ENCODE assay signal across 14 cellular contexts in the genomic region with DNA sequence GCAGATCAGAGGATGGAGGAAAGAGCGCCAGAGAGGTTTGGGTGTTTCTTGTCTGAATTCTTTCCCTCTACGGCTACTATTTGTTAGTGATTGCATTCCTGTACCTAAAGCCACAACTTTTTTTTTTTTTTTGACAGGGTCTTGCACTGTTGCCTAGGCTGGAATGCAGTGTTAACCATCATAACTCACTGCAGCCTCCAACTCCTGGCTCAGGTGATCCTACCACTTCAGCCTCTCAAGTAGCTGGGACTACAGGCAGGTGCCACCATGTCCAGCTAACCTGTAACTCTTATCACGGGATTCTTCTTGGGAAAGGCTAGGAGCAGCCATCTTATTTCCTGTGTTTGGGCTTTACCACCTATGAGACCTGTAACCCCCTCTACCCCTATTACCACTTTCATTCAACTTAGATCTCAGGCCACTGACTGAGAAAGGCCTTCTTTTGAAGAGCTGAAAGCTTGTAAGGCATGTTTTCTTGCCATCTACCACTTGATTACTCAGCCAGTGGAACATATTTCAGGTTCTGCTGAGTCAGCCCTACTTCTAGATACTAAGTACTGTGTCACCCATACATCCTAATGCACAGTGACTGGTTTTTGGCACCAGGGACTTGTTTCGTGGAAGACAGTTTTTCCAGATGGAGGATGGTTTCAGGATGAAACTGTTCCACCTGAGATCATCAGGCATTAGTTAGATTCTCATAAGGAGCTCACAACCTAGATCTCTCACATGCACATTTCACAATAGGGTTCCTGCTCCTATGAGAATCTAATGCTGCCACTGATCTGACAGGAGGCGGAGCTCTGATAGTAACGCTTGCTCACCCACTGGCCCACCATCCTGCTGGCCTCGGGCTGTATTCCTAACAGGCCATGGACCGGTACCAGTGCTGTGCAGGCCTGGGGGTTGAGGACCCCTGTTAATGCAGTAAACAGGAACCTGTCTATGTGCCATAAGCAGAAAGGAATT. TPM values are rescaled to one million over a fixed set of nuclear protein-coding genes. Genes with fewer than 3 reads are reported as not detected.
DNase-seq lines count a peak whose midpoint lies in the region; ATAC-seq and TF ChIP-seq lines count a peak whose summit lies in the region.
"Had no signal": no experiment of that assay in that cellular context is flagged by ENCODE, and none has a peak within 500 bp of the region (broad histone marks: within the 10 kb centered on the region; RNA-seq: fewer than 3 reads in every experiment).

No MANE protein-coding gene starts in this region.

- TF ChIP-seq CTCF in tibial artery (IDR thresholded peaks at IDR 0.05) = no peak

- no peaks in the 10 kb centered on the region for H3K27me3 Mint-ChIP-seq in T-helper 1 cell treated with Interleukin-12 subunit alpha and Interleukin-12 subunit beta and Interleukin-4 antibody, amounts not matched to agents 30 μg/mL and 1 μg/mL, for 36 hours (ENCODE audit: low read depth)
- no peaks in the 10 kb centered on the region for H3K27me3 Mint-ChIP-seq in effector memory CD8-positive, alpha-beta T cell

- no peaks in the 10 kb centered on the region for H3K9me3 ChIP-seq in esophagus (ENCODE audit: control insufficient read depth in 2 of 2, insufficient read depth in 1 of 2, low read depth in 1 of 2, low read length in 1 of 2)
- H3K9me3 ChIP-seq in tibial artery = no peaks in the 10 kb centered on the region
- H3K9me3 ChIP-seq: gastroesophageal sphincter had no signal

- ATAC-seq in effector memory CD8-positive, alpha-beta T cell (replicated peaks) = no peak
- no peak for ATAC-seq in GM19467 (IDR thresholded peaks at IDR 0.05; ENCODE audit: unreplicated experiment)
- ATAC-seq: CD8-positive, alpha-beta T cell; gastroesophageal sphincter; GM12878 had no signal

- no peaks in the 10 kb centered on the region for H3K9me3 Mint-ChIP-seq in T-helper 1 cell treated with Interleukin-12 subunit alpha and Interleukin-12 subunit beta and Interleukin-4 antibody, amounts not matched to agents 30 μg/mL and 1 μg/mL, for 36 hours
- H3K9me3 Mint-ChIP-seq in effector memory CD8-positive, alpha-beta T cell = no peaks in the 10 kb centered on the region
- H3K9me3 Mint-ChIP-seq: CD8-positive, alpha-beta T cell had no signal

- WGBS in esophagus, 2 donors = 88 to 89% methylated on average over 8 of the region's 8 CpGs

- H3K4me3 Mint-ChIP-seq in T-helper 1 cell treated with Interleukin-12 subunit alpha and Interleukin-12 subunit beta and Interleukin-4 antibody, amounts not matched to agents 30 μg/mL and 1 μg/mL, for 36 hours = no peak overlapping the region
- no peak overlapping the region for H3K4me3 Mint-ChIP-seq in effector memory CD8-positive, alpha-beta T cell
- H3K4me3 Mint-ChIP-seq: CD8-positive, alpha-beta T cell had no signal

- peak overlapping the region; percentile 25 to 34 for H3K27ac ChIP-seq in esophagus (ENCODE audit: low read depth in 2 of 2, low read length in 1 of 2)
- H3K27ac ChIP-seq in tibial artery = peak overlapping the region; percentile 40 to 46
- H3K27ac ChIP-seq in substantia nigra (ENCODE audit: low read depth, low read length, poor library complexity, severe bottlenecking) = no peak overlapping the region
- H3K27ac ChIP-seq: WERI-Rb-1 had no signal

- intact Hi-C loops in tibial artery (cut with DNase I; ENCODE audit: low total_unique reads) = loop anchor here (5.0 kb wide), 1 partner anchor 248 kb away; a partner anchor contains a TSS

- H3K36me3 ChIP-seq in esophagus (ENCODE audit: control insufficient read depth in 2 of 2, insufficient read depth in 2 of 2, low read length in 1 of 2) (peaks cover 0 to 4% of the 10 kb centered on the region in 2 donors), tibial artery (peaks cover 0 to 9% (median 6%) of the 10 kb centered on the region in 3 donors)

- peak overlapping the region; percentile 31 for H3K27ac Mint-ChIP-seq in T-helper 1 cell treated with Interleukin-12 subunit alpha and Interleukin-12 subunit beta and Interleukin-4 antibody, amounts not matched to agents 30 μg/mL and 1 μg/mL, for 36 hours
- H3K27ac Mint-ChIP-seq in effector memory CD8-positive, alpha-beta T cell = peak overlapping the region in 1 of 2 donors; percentile 39
- H3K27ac Mint-ChIP-seq: CD8-positive, alpha-beta T cell had no signal

- H3K27me3 ChIP-seq in esophagus (ENCODE audit: control insufficient read depth in 1 of 2, insufficient read depth in 2 of 2, low read length in 2 of 2) (no peaks in the 10 kb centered on the region), tibial artery (no peaks in the 10 kb centered on the region)
- H3K27me3 ChIP-seq: gastroesophageal sphincter had no signal

- no peak overlapping the region for H3K4me3 ChIP-seq in esophagus (ENCODE audit: low read depth in 1 of 2, low read length in 2 of 2)
- H3K4me3 ChIP-seq in tibial artery = no peak overlapping the region
- H3K4me3 ChIP-seq: gastroesophageal sphincter, GM12878 had no signal

- DNase-seq in stimulated activated CD4-positive, alpha-beta T cell treated with anti-CD3 and anti-CD28 coated beads, Interleukin-1b, Interleukin-23, amount 100 ng/mL, for 48 hours = peak; percentile 13
- DNase-seq in stimulated activated CD4-positive, alpha-beta T cell treated with anti-CD3 and anti-CD28 coated beads, Interleukin-2, amount 100 ng/mL, for 48 hours = no peak
- DNase-seq in tibial artery (no peak), substantia nigra (lab: John Stamatoyannopoulos, UW) (no peak)
- DNase-seq in effector memory CD8-positive, alpha-beta T cell = no peak
- DNase-seq: anterior cingulate cortex; CD8-positive, alpha-beta T cell; NCI-H1694; WERI-Rb-1 had no signal

- peaks cover 16% of the 10 kb centered on the region for H3K4me1 Mint-ChIP-seq in T-helper 1 cell treated with Interleukin-12 subunit alpha and Interleukin-12 subunit beta and Interleukin-4 antibody, amounts not matched to agents 30 μg/mL and 1 μg/mL, for 36 hours (ENCODE audit: low read depth)
- H3K4me1 Mint-ChIP-seq in effector memory CD8-positive, alpha-beta T cell (ENCODE audit: low read depth in 2 of 2) = peaks cover 15 to 24% of the 10 kb centered on the region in 2 donors

- H3K36me3 Mint-ChIP-seq in T-helper 1 cell treated with Interleukin-12 subunit alpha and Interleukin-12 subunit beta and Interleukin-4 antibody, amounts not matched to agents 30 μg/mL and 1 μg/mL, for 36 hours (ENCODE audit: low read depth) = peaks cover 16% of the 10 kb centered on the region
- peaks cover 10% of the 10 kb centered on the region for H3K36me3 Mint-ChIP-seq in effector memory CD8-positive, alpha-beta T cell (ENCODE audit: insufficient read depth)

- H3K4me1 ChIP-seq in esophagus (ENCODE audit: control insufficient read depth in 2 of 2, insufficient read depth in 2 of 2, low read length in 1 of 2) = no peaks in the 10 kb centered on the region
- H3K4me1 ChIP-seq in tibial artery = peaks cover 0 to 86% (median 9%) of the 10 kb centered on the region in 4 donors

RNA-seq across cellular contexts. Expression of a gene that starts 6.9 kb away (rescaled TPM):
- 10 to 100 TPM; 22.7 to 23.9 TPM for polyA plus RNA-seq in esophagus

RNA-seq across cellular contexts. Expression of a gene that starts 7.2 kb away (rescaled TPM):
- polyA plus RNA-seq in esophagus = 1 to 10 TPM; 2.2 to 2.3 TPM
